ENCODE assay signal across 21 cellular contexts in genomic region chr10:121322046-121322445, GRCh38.
"Had no signal": no experiment of that assay in that cellular context is flagged by ENCODE, and none has a peak within 500 bp of the region (broad histone marks: within the 10 kb centered on the region; RNA-seq: fewer than 3 reads in every experiment).

No MANE protein-coding gene starts in this region.

- DNase-seq: activated B cell treated with CpG ODN at 0.5 μM for 24 hours; activated CD4-positive, alpha-beta T cell treated with anti-CD3 and anti-CD28 coated beads for 36 hours; activated CD4-positive, alpha-beta T cell treated with anti-CD3 and anti-CD28 coated beads, Interleukin-2, amount 50 U/mL, for 4 hours; activated CD8-positive, alpha-beta memory T cell treated with anti-CD3 and anti-CD28 coated beads for 24 hours; activated CD8-positive, alpha-beta memory T cell treated with anti-CD3 and anti-CD28 coated beads, Interleukin-2, amount 50 U/mL, for 4 hours; activated T-cell treated with anti-CD3 and anti-CD28 coated beads, Interleukin-2, amount 50 U/mL, for 24 hours; aorta; colonic mucosa; hypothalamus; nephron progenitor cell; pancreas; psoas muscle; right cardiac atrium; stimulated activated CD4-positive, alpha-beta T cell treated with anti-CD3 and anti-CD28 coated beads, Interleukin-1b, Interleukin-23, amount 100 ng/mL, for 48 hours; substantia nigra; T1000; thyroid gland; upper lobe of right lung had no signal

- ATAC-seq: activated CD4-positive, alpha-beta T cell treated with anti-CD3 and anti-CD28 coated beads for 36 hours; activated naive CD4-positive, alpha-beta T cell treated with anti-CD3 and anti-CD28 coated beads, Interleukin-2, amount 50 U/mL, for 72 hours; activated T-helper 17 cell treated with anti-CD3 and anti-CD28 coated beads, Interleukin-2, amount 50 U/mL, for 72 hours; gastroesophageal sphincter; pancreas; psoas muscle; right cardiac atrium; upper lobe of right lung had no signal
